In genomic region chr12:60494249-60494648, GRCh38 we compare ENCODE assay signal across 8 cellular contexts.
A peak's percentile ranks its signal among the peaks of the same experiment; 100 is the strongest.
DNase-seq lines count a peak whose midpoint lies in the region; ATAC-seq and TF ChIP-seq lines count a peak whose summit lies in the region.

No MANE protein-coding gene starts in this region.

- DNase-seq in A673 (ENCODE audit: low spot score) (peak; percentile 39), GM13977 (ENCODE audit: low spot score) (peak; percentile 2), NCI-H69 (lab: John Stamatoyannopoulos, UW) (peak; percentile 5), stomach (no peak), COLO668 (lab: John Stamatoyannopoulos, UW; ENCODE audit: unreplicated experiment) (no peak), RPMI8226 (no peak)

- H3K9me3 ChIP-seq in A673 (ENCODE audit: low read depth, low read length, poor library complexity, severe bottlenecking) (no peaks in the 10 kb centered on the region), stomach (no peaks in the 10 kb centered on the region)

- no TSS peak for BruUV-seq in A673 (replicated peaks; lab: Mats Ljungman, UMichigan)

- H3K27ac ChIP-seq in A673 (ENCODE audit: low read depth, low read length, poor library complexity, severe bottlenecking) (no peak overlapping the region), stomach (no peak overlapping the region)

- TF ChIP-seq POLR2A in stomach (IDR thresholded peaks at IDR 0.05): no peak

- CTCF ChIA-PET in A673 (lab: Charles Lee): interaction anchor here (1.0 kb wide), 2 partner anchors 237 to 659 kb away, joined by 3 to 4 read pairs; no protein-coding TSS in a partner anchor

- no peaks in the 10 kb centered on the region for H3K27me3 ChIP-seq in A673 (replicated peaks; ENCODE audit: insufficient read depth, low read depth, low read length, poor library complexity)
- H3K27me3 ChIP-seq in stomach: no peaks in the 10 kb centered on the region

- H3K4me3 ChIP-seq in A673 (ENCODE audit: low read depth, low read length, poor library complexity, severe bottlenecking): no peak overlapping the region
- no peak overlapping the region for H3K4me3 ChIP-seq in stomach

- TF ChIP-seq EP300 in stomach (IDR thresholded peaks at IDR 0.05): no peak

- peak; percentile 46 for ATAC-seq in esophagus mucosa
- ATAC-seq in HG02938 (IDR thresholded peaks at IDR 0.05; ENCODE audit: unreplicated experiment): no peak

- H3K36me3 ChIP-seq in A673 (ENCODE audit: insufficient read depth, low read length, poor library complexity, severe bottlenecking): no peaks in the 10 kb centered on the region
- no peaks in the 10 kb centered on the region for H3K36me3 ChIP-seq in stomach

- WGBS in stomach, 5 donors: 8 to 27% (median 15%) methylated on average over 2 of the region's 2 CpGs

- intact Hi-C loops in A673 (cut with micrococcal nuclease; ENCODE audit: unreplicated experiment) (no loop called here), stomach (cut with DNase I; ENCODE audit: low total_unique reads) (no loop called here)

- in situ Hi-C loops in GM13977 (cut with MboI; ENCODE audit: low pct_unique_long_range_greater_than_20kb, low sequenced_read_pairs, unreplicated experiment): no loop called here

- TF ChIP-seq CTCF in A673 (conservative IDR thresholded peaks at IDR 0.05; ENCODE audit: low read depth, low read length) (peak; percentile 60), GM13977 (IDR thresholded peaks at IDR 0.05; ENCODE audit: extremely low read depth, insufficient read depth, missing control alignments) (peak; percentile 57), stomach (IDR thresholded peaks at IDR 0.05) (peak in 5 of 7 experiments; percentile 33 to 57 (median 41))

- POLR2A ChIA-PET in A673 (lab: Charles Lee; ENCODE audit: low non-redundant PET): no interaction called here

- H3K4me1 ChIP-seq in A673 (ENCODE audit: insufficient read depth, low read length, poor library complexity, severe bottlenecking) (no peaks in the 10 kb centered on the region), stomach (no peaks in the 10 kb centered on the region)

Comparison
In these comparisons a context has a peak if more than half of its experiments do, and no peak if none do; other contexts are left out.
1. DNase-seq: peak in A673 (single experiment), GM13977 (single experiment) and NCI-H69 (single experiment); none in stomach (single experiment), COLO668 (single experiment) and RPMI8226 (single experiment).
2. Peak in every context shown above with its lines, with median percentiles within 50 percentile points of each other: CTCF ChIP-seq.